In genomic region chr7:26485421-26486019, GRCh38 we compare ENCODE assay signal across 17 cellular contexts.
DNase-seq lines count a peak whose midpoint lies in the region; ATAC-seq and TF ChIP-seq lines count a peak whose summit lies in the region.
"Had no signal": no experiment of that assay in that cellular context is flagged by ENCODE, and none has a peak within 500 bp of the region (broad histone marks: within the 10 kb centered on the region; RNA-seq: fewer than 3 reads in every experiment).

No MANE protein-coding gene starts in this region.

- intact Hi-C loops in CD14-positive monocyte (cut with micrococcal nuclease): no loop called here

- H3K4me1 Mint-ChIP-seq in osteocyte (ENCODE audit: unreplicated experiment) (no peaks in the 10 kb centered on the region), CD14-positive monocyte (no peaks in the 10 kb centered on the region)

- no peaks in the 10 kb centered on the region for H3K9me3 Mint-ChIP-seq in osteocyte (ENCODE audit: unreplicated experiment)
- peaks cover 0 to 12% (median 4%) of the 10 kb centered on the region in 7 donors for H3K9me3 Mint-ChIP-seq in CD14-positive monocyte

- H3K27ac Mint-ChIP-seq in osteocyte (ENCODE audit: unreplicated experiment): no peak overlapping the region
- no peak overlapping the region for H3K27ac Mint-ChIP-seq in CD14-positive monocyte

- TF ChIP-seq CTCF in AG10803 (conservative IDR thresholded peaks at IDR 0.05; ENCODE audit: low read length) (no peak), fibroblast of villous mesenchyme (IDR thresholded peaks at IDR 0.05; ENCODE audit: insufficient read depth, low read depth, low read length) (no peak), osteocyte (IDR thresholded peaks at IDR 0.05) (no peak), CD14-positive monocyte (IDR thresholded peaks at IDR 0.05) (no peak)

- no peaks in the 10 kb centered on the region for H3K36me3 Mint-ChIP-seq in osteocyte (ENCODE audit: unreplicated experiment)
- H3K36me3 Mint-ChIP-seq in CD14-positive monocyte: no peaks in the 10 kb centered on the region

- H3K27me3 Mint-ChIP-seq in osteocyte (ENCODE audit: unreplicated experiment) (no peaks in the 10 kb centered on the region), CD14-positive monocyte (ENCODE audit: low read depth in 3 of 3) (peaks cover 0 to 4% (median 4%) of the 10 kb centered on the region in 3 donors)

- ATAC-seq in HG03354 (IDR thresholded peaks at IDR 0.05; ENCODE audit: poor library complexity, severe bottlenecking, unreplicated experiment): no peak
- ATAC-seq in HG02870 (IDR thresholded peaks at IDR 0.05; ENCODE audit: unreplicated experiment): no peak

- no peak overlapping the region for H3K4me3 Mint-ChIP-seq in osteocyte (ENCODE audit: unreplicated experiment)
- no peak overlapping the region for H3K4me3 Mint-ChIP-seq in CD14-positive monocyte

- DNase-seq in AG10803 (ENCODE audit: low read depth) (peak; percentile 17), NCI-H1417 treated with DMSO at 0.1 percent for 48 hours (lab: John Stamatoyannopoulos, UW) (peak; percentile 39), fibroblast of villous mesenchyme (ENCODE audit: low read depth) (peak; percentile 18), osteocyte (ENCODE audit: extremely low spot score, unreplicated experiment) (peak; percentile 4), HT-29 (ENCODE audit: low spot score) (no peak), CD14-positive monocyte (ENCODE audit: low spot score) (no peak)
- DNase-seq: GF-D8; KBM-7; MG63; NCI-H1092; NCI-H2227 treated with DMSO at 0.1 percent for 48 hours; NCI-H526; NK-92 treated with Interleukin-12 subunit alpha and Interleukin-12 subunit beta, amount 100 ng/mL, for 24 hours; OCI-M1; SW 1271 had no signal

- H3K4me3 ChIP-seq in AG10803 (ENCODE audit: low read length) (no peak overlapping the region), fibroblast of villous mesenchyme (ENCODE audit: low read depth, low read length) (no peak overlapping the region)
- H3K4me3 ChIP-seq: MG63 had no signal

Comparison
In these comparisons a context has a peak if more than half of its experiments do, and no peak if none do; other contexts are left out.
1. DNase-seq: peak in AG10803 (single experiment), NCI-H1417 treated with DMSO at 0.1 percent for 48 hours (single experiment), fibroblast of villous mesenchyme (single experiment) and osteocyte (single experiment); none in HT-29 (single experiment) and CD14-positive monocyte (single experiment).